ENCODE assay signal across 17 cellular contexts in the genomic region with DNA sequence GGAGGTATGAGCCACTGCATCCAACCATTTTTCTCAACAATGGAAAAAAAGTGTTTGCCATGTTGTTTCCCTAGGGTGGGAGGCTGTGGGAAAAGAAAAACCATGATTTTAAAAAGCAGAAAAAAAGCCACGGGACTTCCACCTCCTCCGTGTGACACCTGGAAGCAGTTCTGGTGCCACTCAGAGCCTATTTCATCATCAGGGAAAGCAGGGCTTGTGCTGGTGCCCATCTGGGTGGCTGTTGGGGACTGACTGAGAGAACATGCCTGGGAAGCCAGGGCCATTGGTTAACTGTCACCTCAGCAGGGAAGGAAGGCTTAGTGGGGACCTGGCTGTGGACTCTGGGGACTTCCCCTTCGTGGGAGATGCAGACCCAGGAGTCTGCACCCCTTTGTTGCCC. TPM values are rescaled to one million over a fixed set of nuclear protein-coding genes. Genes with fewer than 3 reads are reported as not detected.
"Had no signal": no experiment of that assay in that cellular context is flagged by ENCODE, and none has a peak within 500 bp of the region (broad histone marks: within the 10 kb centered on the region; RNA-seq: fewer than 3 reads in every experiment).

No MANE protein-coding gene starts in this region.

- H3K36me3 ChIP-seq: prostate gland, uterus, WERI-Rb-1 had no signal

- DNase-seq: activated CD4-positive, alpha-beta T cell treated with anti-CD3 and anti-CD28 coated beads for 4 hours; activated naive CD4-positive, alpha-beta T cell treated with anti-CD3 and anti-CD28 coated beads for 36 hours; body of pancreas; central memory CD4-positive, alpha-beta T cell; kidney glomerular epithelial cell; naive thymus-derived CD8-positive, alpha-beta T cell; occipital lobe; stimulated activated CD4-positive, alpha-beta T cell treated with anti-CD3 and anti-CD28 coated beads, Interleukin-4, amount 100 ng/mL, for 1 hour; stimulated activated CD8-positive, alpha-beta memory T cell treated with anti-CD3 and anti-CD28 coated beads, Interleukin-4, amount 100 ng/mL, for 48 hours; stimulated activated naive CD8-positive, alpha-beta T cell treated with anti-CD3 and anti-CD28 coated beads, Interleukin-15, amount 100 ng/mL, for 72 hours; T-helper 1 cell; uterus; WERI-Rb-1 had no signal

- H3K27ac ChIP-seq: body of pancreas, prostate gland, uterus, WERI-Rb-1 had no signal

- H3K4me3 ChIP-seq: body of pancreas, lung, prostate gland, uterus had no signal

- ATAC-seq: body of pancreas; naive thymus-derived CD8-positive, alpha-beta T cell; stimulated activated naive CD8-positive, alpha-beta T cell treated with anti-CD3 and anti-CD28 coated beads, Interleukin-15, amount 100 ng/mL, for 72 hours had no signal

- H3K4me1 ChIP-seq: body of pancreas, prostate gland, uterus had no signal

- H3K27me3 ChIP-seq: body of pancreas, uterus had no signal

- H3K9me3 ChIP-seq: body of pancreas, prostate gland, uterus had no signal

RNA-seq across cellular contexts. Expression of a gene that starts 7.3 kb away (rescaled TPM):
- total RNA-seq: activated naive CD4-positive, alpha-beta T cell treated with anti-CD3 and anti-CD28 coated beads for 36 hours; body of pancreas; epithelial cell of proximal tubule; mononuclear cell; occipital lobe; prostate gland had no signal

RNA-seq across cellular contexts. Expression of a gene that starts 15.9 kb away (rescaled TPM):
- total RNA-seq: activated naive CD4-positive, alpha-beta T cell treated with anti-CD3 and anti-CD28 coated beads for 36 hours; body of pancreas; epithelial cell of proximal tubule; lung; mononuclear cell; naive thymus-derived CD8-positive, alpha-beta T cell; occipital lobe; prostate gland; uterus had no signal
